In genomic region chr10:52216852-52217251, GRCh38 we compare ENCODE assay signal across 9 cellular contexts.
DNase-seq lines count a peak whose midpoint lies in the region; ATAC-seq and TF ChIP-seq lines count a peak whose summit lies in the region.
"Had no signal": no experiment of that assay in that cellular context is flagged by ENCODE, and none has a peak within 500 bp of the region (broad histone marks: within the 10 kb centered on the region; RNA-seq: fewer than 3 reads in every experiment).

No MANE protein-coding gene starts in this region.

- peak; percentile 58 for DNase-seq in HFF-Myc (ENCODE audit: extremely low read depth, low read depth)
- DNase-seq in MV-4-11 (lab: John Stamatoyannopoulos, UW), result peak; percentile 94
- peak; percentile 43 for DNase-seq in fibroblast of the aortic adventitia (ENCODE audit: low read depth)
- DNase-seq in HUDEP-2 (lab: John Stamatoyannopoulos, UW; ENCODE audit: unreplicated experiment in 76 of 76), result no peak
- DNase-seq in left lobe of liver (ENCODE audit: low spot score), result no peak
- DNase-seq in NCI-H2196 (lab: John Stamatoyannopoulos, UW; ENCODE audit: unreplicated experiment), result no peak
- no peak for DNase-seq in mucosa of gallbladder (ENCODE audit: low spot score)

- H3K4me3 ChIP-seq in HFF-Myc (replicated peaks; ENCODE audit: low read depth, low read length) (no peak overlapping the region), fibroblast of the aortic adventitia (ENCODE audit: low read depth, low read length) (no peak overlapping the region)
- H3K4me3 ChIP-seq: SK-N-MC had no signal

- TF ChIP-seq CTCF in HFF-Myc (IDR thresholded peaks at IDR 0.05; ENCODE audit: low read depth, low read length, missing control alignments) (no peak), fibroblast of the aortic adventitia (IDR thresholded peaks at IDR 0.05; ENCODE audit: insufficient read depth, low read length) (no peak)

- peak; percentile 53 for ATAC-seq in GM18499 (IDR thresholded peaks at IDR 0.05; ENCODE audit: insufficient read depth, unreplicated experiment)
- no peak for ATAC-seq in left lobe of liver

Comparison
In these comparisons a context has a peak if more than half of its experiments do, and no peak if none do; other contexts are left out.
1. DNase-seq: peak in HFF-Myc (single experiment), MV-4-11 (single experiment) and fibroblast of the aortic adventitia (single experiment); none in HUDEP-2 (0 of 76), left lobe of liver (single experiment), NCI-H2196 (single experiment) and mucosa of gallbladder (single experiment).